Comparison of ENCODE assay signal across 8 cellular contexts in genomic region chr17:44557653-44558285, GRCh38. TPM values are rescaled to one million over a fixed set of nuclear protein-coding genes. Genes with fewer than 3 reads are reported as not detected.
DNase-seq lines count a peak whose midpoint lies in the region; ATAC-seq and TF ChIP-seq lines count a peak whose summit lies in the region.

No MANE protein-coding gene starts in this region.

- no peak for TF ChIP-seq CTCF in GM12864 (IDR thresholded peaks at IDR 0.05; ENCODE audit: low read depth, low read length, missing control alignments)

- no peaks in the 10 kb centered on the region for H3K27me3 ChIP-seq in Karpas-422 (ENCODE audit: low read length)

- H3K4me3 Mint-ChIP-seq in activated T-helper 1 cell treated with anti-CD3 and anti-CD28 coated beads, Interleukin-12 subunit alpha, Interleukin-12 subunit beta, Interleukin-2, Interleukin-4 antibody, amounts not matched to agents 30 ng/mL and 10 ng/mL and 1 ng/mL, durations not matched to agents 14 hours and 24 hours and 36 hours, result peak overlapping the region; percentile 80

- no peak overlapping the region for H3K4me2 ChIP-seq in Karpas-422 (ENCODE audit: low read depth, low read length, poor library complexity, severe bottlenecking)

- no peaks in the 10 kb centered on the region for H3K36me3 ChIP-seq in Karpas-422 (ENCODE audit: insufficient read depth, low read length)

- H3K9me2 ChIP-seq in Karpas-422 (replicated peaks; ENCODE audit: insufficient read depth, low read length), result no peaks in the 10 kb centered on the region

- DNase-seq in GM12864 (ENCODE audit: low read depth) (no peak), NCI-H1092 treated with DMSO at 0.1 percent for 48 hours (lab: John Stamatoyannopoulos, UW) (peak; percentile 33), germinal center (ENCODE audit: low spot score) (peak; percentile 29), posterior vena cava (ENCODE audit: low spot score) (peak; percentile 89), Karpas-422 (no peak)
- DNase-seq in activated T-helper 1 cell treated with anti-CD3 and anti-CD28 coated beads, Interleukin-12 subunit alpha, Interleukin-12 subunit beta, Interleukin-2, Interleukin-4 antibody, amounts not matched to agents 30 ng/mL and 10 ng/mL and 1 ng/mL, durations not matched to agents 14 hours and 24 hours and 36 hours (ENCODE audit: low spot score), result peak; percentile 9

- no peak for ATAC-seq in GM21717 (IDR thresholded peaks at IDR 0.05; ENCODE audit: unreplicated experiment)
- no peak for ATAC-seq in GM18870 (IDR thresholded peaks at IDR 0.05; ENCODE audit: unreplicated experiment)

- intact Hi-C loops in activated T-helper 1 cell treated with anti-CD3 and anti-CD28 coated beads, Interleukin-12 subunit alpha, Interleukin-12 subunit beta, Interleukin-2, Interleukin-4 antibody, amounts not matched to agents 30 ng/mL and 10 ng/mL and 1 ng/mL, durations not matched to agents 14 hours and 24 hours and 36 hours (cut with micrococcal nuclease), result loop anchor here (2.0 to 10.0 kb wide), 4 partner anchors 100 to 653 kb away; partner anchors contain the start of genes MEIOC and MPP2
- intact Hi-C loops in posterior vena cava (cut with DNase I), result loop anchor here in 1 of 2 donors (5.0 kb wide), 1 partner anchor 40 kb away; no protein-coding TSS in a partner anchor

- no peaks in the 10 kb centered on the region for H3K79me2 ChIP-seq in Karpas-422 (ENCODE audit: low read length)

- H3K9ac ChIP-seq in Karpas-422 (ENCODE audit: low read length), result no peak overlapping the region

- H3K27ac ChIP-seq in Karpas-422 (ENCODE audit: low read length), result no peak overlapping the region

- H2AFZ ChIP-seq in Karpas-422 (ENCODE audit: low read length), result no peak overlapping the region

- peaks cover 74% of the 10 kb centered on the region for H3K27me3 Mint-ChIP-seq in activated T-helper 1 cell treated with anti-CD3 and anti-CD28 coated beads, Interleukin-12 subunit alpha, Interleukin-12 subunit beta, Interleukin-2, Interleukin-4 antibody, amounts not matched to agents 30 ng/mL and 10 ng/mL and 1 ng/mL, durations not matched to agents 14 hours and 24 hours and 36 hours (ENCODE audit: insufficient read depth)

- H3K4me3 ChIP-seq in GM12864 (ENCODE audit: low read depth, low read length), result peak overlapping the region; percentile 15; the same call in 1 of the 2 replicates
- H3K4me3 ChIP-seq in Karpas-422 (ENCODE audit: low read length), result no peak overlapping the region

- H4K20me1 ChIP-seq in Karpas-422 (ENCODE audit: insufficient read depth, low read depth, low read length), result no peaks in the 10 kb centered on the region

- no peak overlapping the region for H3K27ac Mint-ChIP-seq in activated T-helper 1 cell treated with anti-CD3 and anti-CD28 coated beads, Interleukin-12 subunit alpha, Interleukin-12 subunit beta, Interleukin-2, Interleukin-4 antibody, amounts not matched to agents 30 ng/mL and 10 ng/mL and 1 ng/mL, durations not matched to agents 14 hours and 24 hours and 36 hours

- peaks cover 17% of the 10 kb centered on the region for H3K4me1 ChIP-seq in Karpas-422 (ENCODE audit: low read length)

- no peaks in the 10 kb centered on the region for H3K9me3 ChIP-seq in Karpas-422 (ENCODE audit: low read length)

- no peaks in the 10 kb centered on the region for H3K36me3 Mint-ChIP-seq in activated T-helper 1 cell treated with anti-CD3 and anti-CD28 coated beads, Interleukin-12 subunit alpha, Interleukin-12 subunit beta, Interleukin-2, Interleukin-4 antibody, amounts not matched to agents 30 ng/mL and 10 ng/mL and 1 ng/mL, durations not matched to agents 14 hours and 24 hours and 36 hours (ENCODE audit: low read depth)

- peaks cover 11% of the 10 kb centered on the region for H3K4me1 Mint-ChIP-seq in activated T-helper 1 cell treated with anti-CD3 and anti-CD28 coated beads, Interleukin-12 subunit alpha, Interleukin-12 subunit beta, Interleukin-2, Interleukin-4 antibody, amounts not matched to agents 30 ng/mL and 10 ng/mL and 1 ng/mL, durations not matched to agents 14 hours and 24 hours and 36 hours (ENCODE audit: low read depth)

- H3K9me3 Mint-ChIP-seq in activated T-helper 1 cell treated with anti-CD3 and anti-CD28 coated beads, Interleukin-12 subunit alpha, Interleukin-12 subunit beta, Interleukin-2, Interleukin-4 antibody, amounts not matched to agents 30 ng/mL and 10 ng/mL and 1 ng/mL, durations not matched to agents 14 hours and 24 hours and 36 hours, result no peaks in the 10 kb centered on the region

RNA-seq across cellular contexts. Expression of gene FZD2, which starts 0.5 kb away (rescaled TPM):
- total RNA-seq in activated T-helper 1 cell treated with anti-CD3 and anti-CD28 coated beads, Interleukin-12 subunit alpha, Interleukin-12 subunit beta, Interleukin-2, Interleukin-4 antibody, amounts not matched to agents 30 ng/mL and 10 ng/mL and 1 ng/mL, durations not matched to agents 14 hours and 24 hours and 36 hours, result not detected in 2 replicates
- 10 to 100 TPM; 10.4 to 12.6 TPM for total RNA-seq in posterior vena cava
- 0.56 and 2.4 TPM in 2 replicates for total RNA-seq in Karpas-422 (2014; rRNA removed; shearing (Covaris generic); ENCODE audit: low replicate concordance)

RNA-seq across cellular contexts. Expression of gene GPATCH8, which starts 54.6 kb away (rescaled TPM):
- 50.4 and 51.1 TPM in 2 replicates for total RNA-seq in activated T-helper 1 cell treated with anti-CD3 and anti-CD28 coated beads, Interleukin-12 subunit alpha, Interleukin-12 subunit beta, Interleukin-2, Interleukin-4 antibody, amounts not matched to agents 30 ng/mL and 10 ng/mL and 1 ng/mL, durations not matched to agents 14 hours and 24 hours and 36 hours
- 10 to 100 TPM; 28.5 to 36.4 TPM for total RNA-seq in posterior vena cava
- 22.3 and 23.2 TPM in 2 replicates for total RNA-seq in Karpas-422 (2014; rRNA removed; shearing (Covaris generic); ENCODE audit: low replicate concordance)

Comparison
In these comparisons a context has a peak if more than half of its experiments do, and no peak if none do; other contexts are left out.
1. DNase-seq: peak in NCI-H1092 treated with DMSO at 0.1 percent for 48 hours (single experiment), activated T-helper 1 cell treated with anti-CD3 and anti-CD28 coated beads, Interleukin-12 subunit alpha, Interleukin-12 subunit beta, Interleukin-2, Interleukin-4 antibody, amounts not matched to agents 30 ng/mL and 10 ng/mL and 1 ng/mL, durations not matched to agents 14 hours and 24 hours and 36 hours (single experiment), germinal center (single experiment) and posterior vena cava (single experiment); none in GM12864 (single experiment) and Karpas-422 (single experiment).